ENCODE assay signal across 11 cellular contexts in the genomic region with DNA sequence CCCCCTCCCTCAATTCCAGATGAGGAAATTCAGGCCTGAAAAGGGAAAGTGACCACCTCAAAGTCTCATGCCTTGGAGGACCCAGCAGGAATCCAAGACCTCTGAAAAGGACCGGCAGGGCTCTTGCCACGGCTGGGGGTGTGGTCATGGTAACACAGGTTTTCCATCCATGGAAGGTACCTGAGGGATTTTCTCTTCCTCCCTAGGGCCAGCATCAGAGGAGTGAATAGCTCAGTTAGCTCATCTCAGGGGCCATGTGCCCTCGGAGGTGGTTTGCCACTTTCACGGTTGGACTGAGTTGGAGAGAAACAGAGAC. TPM values are rescaled to one million over a fixed set of nuclear protein-coding genes. Genes with fewer than 3 reads are reported as not detected.
A peak's percentile ranks its signal among the peaks of the same experiment; 100 is the strongest.
DNase-seq lines count a peak whose midpoint lies in the region; ATAC-seq and TF ChIP-seq lines count a peak whose summit lies in the region.
"Had no signal": no experiment of that assay in that cellular context is flagged by ENCODE, and none has a peak within 500 bp of the region (broad histone marks: within the 10 kb centered on the region; RNA-seq: fewer than 3 reads in every experiment).

No MANE protein-coding gene starts in this region.

- H3K4me1 Mint-ChIP-seq in stimulated activated naive CD8-positive, alpha-beta T cell treated with anti-CD3 and anti-CD28 coated beads, Interleukin-15, Interleukin-2, amounts not matched to agents 100 ng/mL and 50 ng/mL, for 24 hours (ENCODE audit: low read depth): peaks cover 75% of the 10 kb centered on the region

- no peak for TF ChIP-seq POLR2A in thyroid gland (IDR thresholded peaks at IDR 0.05)

- no peak for TF ChIP-seq CTCF in Panc1 (IDR thresholded peaks at IDR 0.05)
- no peak for TF ChIP-seq CTCF in foreskin fibroblast (IDR thresholded peaks at IDR 0.05; ENCODE audit: low read depth, low read length)
- TF ChIP-seq CTCF in thyroid gland (IDR thresholded peaks at IDR 0.05): no peak

- H3K4me3 Mint-ChIP-seq in stimulated activated naive CD8-positive, alpha-beta T cell treated with anti-CD3 and anti-CD28 coated beads, Interleukin-15, Interleukin-2, amounts not matched to agents 100 ng/mL and 50 ng/mL, for 24 hours: peak overlapping the region; percentile 84

- ATAC-seq in Panc1: no peak
- ATAC-seq: HCT116 had no signal

- DNase-seq in NCI-H748 (lab: John Stamatoyannopoulos, UW; ENCODE audit: unreplicated experiment) (peak; percentile 19), NCI-H748 treated with DMSO at 0.1 percent for 48 hours (lab: John Stamatoyannopoulos, UW) (no peak), Panc1 (ENCODE audit: low read depth, low spot score) (no peak), foreskin fibroblast (no peak), epidermal melanocyte (ENCODE audit: insufficient read length, low spot score) (no peak), HuH-7 (ENCODE audit: low spot score) (no peak), thyroid gland (no peak)

- WGBS in thyroid gland, 2 donors: 21 to 25% methylated on average over 4 of the region's 4 CpGs

- no peaks in the 10 kb centered on the region for H3K4me1 ChIP-seq in Panc1 (ENCODE audit: control insufficient read depth, insufficient read depth, low read length)
- H3K4me1 ChIP-seq in thyroid gland: peaks cover 15 to 27% of the 10 kb centered on the region in 2 donors

- H3K27me3 ChIP-seq in Panc1 (ENCODE audit: control insufficient read depth, insufficient read depth, low read length) (peaks cover 46% of the 10 kb centered on the region), thyroid gland (no peaks in the 10 kb centered on the region)

- H3K4me3 ChIP-seq in Panc1 (ENCODE audit: low read depth in 2 of 2, low read length in 2 of 2): peak overlapping the region; percentile 33 to 41
- H3K4me3 ChIP-seq in foreskin fibroblast (ENCODE audit: low read depth in 1 of 2, low read length in 2 of 2): peak overlapping the region; percentile 54 to 72
- H3K4me3 ChIP-seq in thyroid gland (replicated peaks in 1 of 3): peak overlapping the region in 1 of 3 donors; percentile 38

- H3K27ac ChIP-seq in Panc1 (ENCODE audit: low read length): no peak overlapping the region
- H3K27ac ChIP-seq in thyroid gland: peak overlapping the region in 1 of 3 donors; percentile 22

- intact Hi-C loops in Panc1 (cut with micrococcal nuclease; ENCODE audit: unreplicated experiment): no loop called here
- intact Hi-C loops in thyroid gland (cut with DNase I): no loop called here

- CTCF ChIA-PET in Panc1 (lab: Charles Lee): no interaction called here

- no TSS peak for BruUV-seq in Panc1 (replicated peaks; lab: Mats Ljungman, UMichigan)

- no peaks in the 10 kb centered on the region for H3K9me3 Mint-ChIP-seq in stimulated activated naive CD8-positive, alpha-beta T cell treated with anti-CD3 and anti-CD28 coated beads, Interleukin-15, Interleukin-2, amounts not matched to agents 100 ng/mL and 50 ng/mL, for 24 hours

- H3K36me3 Mint-ChIP-seq in stimulated activated naive CD8-positive, alpha-beta T cell treated with anti-CD3 and anti-CD28 coated beads, Interleukin-15, Interleukin-2, amounts not matched to agents 100 ng/mL and 50 ng/mL, for 24 hours (ENCODE audit: low read depth): no peaks in the 10 kb centered on the region

- H3K36me3 ChIP-seq in Panc1 (ENCODE audit: control insufficient read depth, insufficient read depth, low read length) (no peaks in the 10 kb centered on the region), thyroid gland (no peaks in the 10 kb centered on the region)

- peaks cover 74% of the 10 kb centered on the region for H3K27me3 Mint-ChIP-seq in stimulated activated naive CD8-positive, alpha-beta T cell treated with anti-CD3 and anti-CD28 coated beads, Interleukin-15, Interleukin-2, amounts not matched to agents 100 ng/mL and 50 ng/mL, for 24 hours

- peak overlapping the region; percentile 69 for H3K27ac Mint-ChIP-seq in stimulated activated naive CD8-positive, alpha-beta T cell treated with anti-CD3 and anti-CD28 coated beads, Interleukin-15, Interleukin-2, amounts not matched to agents 100 ng/mL and 50 ng/mL, for 24 hours

- POLR2A ChIA-PET in Panc1 (lab: Charles Lee): no interaction called here

- in situ Hi-C loops in Panc1 (cut with HindIII; ENCODE audit: low pct_unique_long_range_greater_than_20kb, low sequenced_read_pairs): no loop called here

- H3K9me3 ChIP-seq in Panc1 (ENCODE audit: control insufficient read depth, insufficient read depth, low read depth, low read length) (no peaks in the 10 kb centered on the region), thyroid gland (no peaks in the 10 kb centered on the region)

RNA-seq across cellular contexts. Expression of gene CIITA, which starts 1.3 kb away (rescaled TPM):
- total RNA-seq in Panc1 (2021; ENCODE audit: unreplicated experiment) (0.41 TPM), thyroid gland (10 to 100 TPM in 2 of 4 donors, 1 to 10 TPM in 2; 1.8 to 14.3 (median 10.0) TPM)
- polyA plus RNA-seq in Panc1 (2012; ENCODE audit: insufficient read length): 0.79 TPM
- total RNA-seq: A673 had no signal
- polyA plus RNA-seq: neural cell had no signal

RNA-seq across cellular contexts. Expression of gene TVP23A, which starts 59.7 kb away (rescaled TPM):
- total RNA-seq in Panc1 (2021; ENCODE audit: unreplicated experiment): not detected
- 0.13 TPM for polyA plus RNA-seq in Panc1 (2012; ENCODE audit: insufficient read length)
- under 1 TPM in 2 of 4 donors, not detected in 2; 0.13 to 0.45 TPM for total RNA-seq in thyroid gland
- total RNA-seq: A673 had no signal
